13 cellular contexts compared by ENCODE assay signal in genomic region chr13:19769854-19770253, GRCh38. TPM values are rescaled to one million over a fixed set of nuclear protein-coding genes. Genes with fewer than 3 reads are reported as not detected.
DNase-seq lines count a peak whose midpoint lies in the region; ATAC-seq and TF ChIP-seq lines count a peak whose summit lies in the region.
"Had no signal": no experiment of that assay in that cellular context is flagged by ENCODE, and none has a peak within 500 bp of the region (broad histone marks: within the 10 kb centered on the region; RNA-seq: fewer than 3 reads in every experiment).

No MANE protein-coding gene starts in this region.

- no CpG with 5 or more reads among the region's 2 CpGs for WGBS in IMR-90 (ENCODE audit: extremely low coverage in 2 of 2, insufficient read length in 1 of 2), 2 experiments

- peak overlapping the region; percentile 9 for H3K4me3 Mint-ChIP-seq in T-helper 17 cell
- H3K4me3 Mint-ChIP-seq: CD14-positive monocyte, HFFc6 had no signal

- CTCF ChIA-PET in IMR-90 (lab: Yijun Ruan, JAX): no interaction called here

- H3K27ac ChIP-seq in IMR-90 (ENCODE audit: insufficient read depth, low read length) (no peak overlapping the region), Peyer's patch (no peak overlapping the region)
- H3K27ac ChIP-seq: 22Rv1, GM23248 had no signal

- no peak overlapping the region for H2BK20ac ChIP-seq in IMR-90 (ENCODE audit: low read depth, low read length)

- H4K20me1 ChIP-seq in IMR-90 (ENCODE audit: insufficient read depth, low read length): peaks cover 58% of the 10 kb centered on the region

- H3K27ac Mint-ChIP-seq in T-helper 17 cell: no peak overlapping the region
- H3K27ac Mint-ChIP-seq: HFFc6 had no signal

- no peaks in the 10 kb centered on the region for H3K27me3 Mint-ChIP-seq in T-helper 17 cell
- H3K27me3 Mint-ChIP-seq: CD8-positive, alpha-beta memory T cell had no signal

- H3K36me3 ChIP-seq in IMR-90 (ENCODE audit: control insufficient read depth, insufficient read depth, low read length) (peaks cover 36% of the 10 kb centered on the region), HAP-1 (replicated peaks) (peaks cover 58% of the 10 kb centered on the region), Peyer's patch (peaks cover 0 to 40% (median 0%) of the 10 kb centered on the region in 3 donors)

- H2BK5ac ChIP-seq in IMR-90 (ENCODE audit: low read depth, low read length, poor library complexity, severe bottlenecking): peak overlapping the region; percentile 1

- H3K4me3 ChIP-seq in IMR-90 (ENCODE audit: insufficient read depth, low read depth, low read length) (no peak overlapping the region), HAP-1 (no peak overlapping the region), Peyer's patch (no peak overlapping the region)
- H3K4me3 ChIP-seq: GM23248 had no signal

- no peak overlapping the region for H3K56ac ChIP-seq in IMR-90 (ENCODE audit: extremely low read depth, insufficient read depth, low read length)

- POLR2A ChIA-PET in IMR-90 (lab: Charles Lee; ENCODE audit: unreplicated experiment): no interaction called here

- no TSS peak for BruUV-seq in IMR-90 (replicated peaks; lab: Mats Ljungman, UMichigan)

- no peak overlapping the region for H3K4ac ChIP-seq in IMR-90 (ENCODE audit: low read depth, low read length)

- no peak overlapping the region for H3K14ac ChIP-seq in IMR-90 (replicated peaks; ENCODE audit: low read depth, low read length)

- dilution Hi-C loops in IMR-90 (cut with HindIII; ENCODE audit: low sequenced_read_pairs, unreplicated experiment): no loop called here

- TF ChIP-seq CTCF in IMR-90 (conservative IDR thresholded peaks at IDR 0.05; ENCODE audit: low read depth, low read length) (no peak), Peyer's patch (IDR thresholded peaks at IDR 0.05) (no peak)

- intact Hi-C loops in IMR-90 (cut with micrococcal nuclease): loop anchor here (10.0 kb wide), 1 partner anchor 55 kb away; no protein-coding TSS in a partner anchor

- no peak overlapping the region for H2AK9ac ChIP-seq in IMR-90 (replicated peaks; ENCODE audit: low read depth, low read length, poor library complexity)

- H2AFZ ChIP-seq in IMR-90 (replicated peaks; ENCODE audit: low read length, poor library complexity): no peak overlapping the region
- H2AFZ ChIP-seq: GM23248 had no signal

- H3K4me2 ChIP-seq in IMR-90 (ENCODE audit: low read depth, low read length): no peak overlapping the region

- peaks cover 2% of the 10 kb centered on the region; the same call in 1 of the 2 replicates for H3K4me1 ChIP-seq in IMR-90 (ENCODE audit: control insufficient read depth, insufficient read depth, low read length)
- H3K4me1 ChIP-seq in HAP-1: peaks cover 6% of the 10 kb centered on the region; the same call in 1 of the 2 replicates
- H3K4me1 ChIP-seq in Peyer's patch: no peaks in the 10 kb centered on the region
- H3K4me1 ChIP-seq: Caco-2 had no signal

- H3K4me1 Mint-ChIP-seq in T-helper 17 cell: peaks cover 28% of the 10 kb centered on the region

- no peak overlapping the region for H2BK120ac ChIP-seq in IMR-90 (ENCODE audit: low read depth, low read length)

- no peaks in the 10 kb centered on the region for H3K36me3 Mint-ChIP-seq in T-helper 17 cell (ENCODE audit: low read depth)

- peak; percentile 50 for DNase-seq in DMS53 (lab: John Stamatoyannopoulos, UW)
- DNase-seq in DMS53 treated with DMSO at 0.1 percent for 48 hours (lab: John Stamatoyannopoulos, UW; ENCODE audit: unreplicated experiment): no peak
- DNase-seq in IMR-90: peak; percentile 24
- no peak for DNase-seq in T-helper 17 cell
- no peak for DNase-seq in NCI-H187 (lab: John Stamatoyannopoulos, UW)
- DNase-seq in HAP-1 (ENCODE audit: low spot score in 2 of 2): no peak
- DNase-seq in Peyer's patch: no peak
- DNase-seq: Caco-2; CD8-positive, alpha-beta memory T cell; GM23248; HFFc6 had no signal

- H3K9me1 ChIP-seq in IMR-90 (ENCODE audit: insufficient read depth, low read length): peaks cover 10% of the 10 kb centered on the region; the same call in 1 of the 2 replicates

- H2AK5ac ChIP-seq in IMR-90 (ENCODE audit: low read depth, low read length): no peak overlapping the region

- TF ChIP-seq POLR2A in IMR-90 (IDR thresholded peaks at IDR 0.05; ENCODE audit: low read depth, low read length) (no peak), Peyer's patch (IDR thresholded peaks at IDR 0.05) (no peak)

- H3K9me3 ChIP-seq in IMR-90 (ENCODE audit: control insufficient read depth, insufficient read depth, low read length) (no peaks in the 10 kb centered on the region), T-helper 17 cell (ENCODE audit: control insufficient read depth, low read length, poor library complexity, severe bottlenecking) (no peaks in the 10 kb centered on the region), HAP-1 (no peaks in the 10 kb centered on the region), Peyer's patch (no peaks in the 10 kb centered on the region)
- H3K9me3 ChIP-seq: Caco-2 had no signal

- ATAC-seq in IMR-90 (ENCODE audit: low read depth) (peak; percentile 39), T-helper 17 cell (no peak)

- no peak overlapping the region for H3K9ac ChIP-seq in IMR-90 (ENCODE audit: low read depth, low read length)
- H3K9ac ChIP-seq: GM23248 had no signal

- H2BK15ac ChIP-seq in IMR-90 (ENCODE audit: low read depth, low read length): no peak overlapping the region

- peaks cover 20 to 47% of the 10 kb centered on the region in 2 experiments for H3K79me1 ChIP-seq in IMR-90 (ENCODE audit: low read depth in 1 of 2, low read length in 2 of 2)

- no peak overlapping the region for H4K8ac ChIP-seq in IMR-90 (ENCODE audit: low read depth in 2 of 2, low read length in 2 of 2)

- in situ Hi-C loops in IMR-90 (cut with MboI; ENCODE audit: low sequenced_read_pairs): loop anchor here (10.0 kb wide), 1 partner anchor 95 kb away; no protein-coding TSS in a partner anchor
- in situ Hi-C loops in HAP-1 (cut with MboI; ENCODE audit: low sequenced_read_pairs): no loop called here

- H3K18ac ChIP-seq in IMR-90 (ENCODE audit: low read depth, low read length): no peak overlapping the region

- no peak overlapping the region for H4K5ac ChIP-seq in IMR-90 (ENCODE audit: low read depth, low read length)

- no peak overlapping the region for H3K23ac ChIP-seq in IMR-90 (ENCODE audit: low read depth, low read length)

- no peak overlapping the region for H4K91ac ChIP-seq in IMR-90 (ENCODE audit: insufficient read depth, low read depth, low read length)

- TF ChIP-seq RAD21 in IMR-90 (IDR thresholded peaks at IDR 0.05; ENCODE audit: low read length): no peak

- no peaks in the 10 kb centered on the region for H3K27me3 ChIP-seq in IMR-90 (ENCODE audit: control insufficient read depth, insufficient read depth, low read length)
- no peaks in the 10 kb centered on the region for H3K27me3 ChIP-seq in HAP-1 (ENCODE audit: low read depth)
- no peaks in the 10 kb centered on the region for H3K27me3 ChIP-seq in Peyer's patch

TF ChIP-seq in IMR-90, 13 proteins besides CTCF, POLR2A, EP300 and RAD21:
- TF ChIP-seq USF2 (IDR thresholded peaks at IDR 0.05; ENCODE audit: low read depth, low read length) (no peak), SMC3 (IDR thresholded peaks at IDR 0.05; ENCODE audit: low read depth, low read length) (no peak), RCOR1 (IDR thresholded peaks at IDR 0.05; ENCODE audit: insufficient replicate concordance, low read length) (no peak), MAFK (IDR thresholded peaks at IDR 0.05; ENCODE audit: low read depth, low read length) (no peak), ELK1 (IDR thresholded peaks at IDR 0.05; ENCODE audit: borderline replicate concordance, low read depth, low read length) (no peak), FOS (IDR thresholded peaks at IDR 0.05; ENCODE audit: low read depth, low read length) (no peak), CHD1 (IDR thresholded peaks at IDR 0.05; ENCODE audit: low read depth, low read length) (no peak), CEBPB (IDR thresholded peaks at IDR 0.05; ENCODE audit: low read depth, low read length) (no peak), MAZ (IDR thresholded peaks at IDR 0.05; ENCODE audit: borderline replicate concordance, low read depth, low read length) (no peak), MXI1 (IDR thresholded peaks at IDR 0.05; ENCODE audit: borderline replicate concordance, low read depth, low read length) (no peak), NFE2L2 (IDR thresholded peaks at IDR 0.05; ENCODE audit: low read depth, low read length) (no peak), RFX5 (IDR thresholded peaks at IDR 0.05; ENCODE audit: low read depth, low read length) (no peak), BHLHE40 (IDR thresholded peaks at IDR 0.05; ENCODE audit: low read depth, low read length) (no peak)

RNA-seq across cellular contexts. Expression of gene PSPC1, which starts 12.9 kb away (rescaled TPM):
- total RNA-seq in IMR-90 (2012; rRNA removed): 39.8 and 41.7 TPM in 2 replicates
- polyA plus RNA-seq in IMR-90 (2012; rRNA removed): 37.8 and 38.3 TPM in 2 replicates
- 23.1 and 33.6 TPM in 2 replicates for polyA plus RNA-seq in IMR-90 (2012; cell fraction: cytosol; rRNA removed)
- polyA plus RNA-seq in IMR-90 (2012; cell fraction: nucleus; rRNA removed; ENCODE audit: low replicate concordance): 21.3 and 44.2 TPM in 2 replicates
- 10 to 100 TPM; 75.2 to 84.9 TPM for total RNA-seq in T-helper 17 cell
- 100 to 1,000 TPM in 1 of 4 donors, 10 to 100 TPM in 3; 39.6 to 337 (median 67.3) TPM for total RNA-seq in Peyer's patch

Comparison
In these comparisons a context has a peak if more than half of its experiments do, and no peak if none do; other contexts are left out.
1. DNase-seq: peak in DMS53 (single experiment) and IMR-90 (single experiment); none in DMS53 treated with DMSO at 0.1 percent for 48 hours (single experiment), T-helper 17 cell (0 of 3), NCI-H187 (0 of 2), HAP-1 (0 of 2) and Peyer's patch (0 of 3).